ENCODE assay signal across 8 cellular contexts in genomic region chr11:67269401-67270255, GRCh38. TPM values are rescaled to one million over a fixed set of nuclear protein-coding genes. Genes with fewer than 3 reads are reported as not detected.
DNase-seq lines count a peak whose midpoint lies in the region; ATAC-seq, FAIRE-seq and TF ChIP-seq lines count a peak whose summit lies in the region.

No MANE protein-coding gene starts in this region.

- TF ChIP-seq CTCF in fibroblast of villous mesenchyme (IDR thresholded peaks at IDR 0.05; ENCODE audit: insufficient read depth, low read depth, low read length) (no peak), gastrocnemius medialis (IDR thresholded peaks at IDR 0.05 in 4 of 5, conservative IDR thresholded peaks at IDR 0.05 in 1 of 5) (no peak)

- intact Hi-C loops in gastrocnemius medialis (cut with DNase I; ENCODE audit: low total_unique reads) = loop anchor here (5.0 kb wide), 1 partner anchor 33 kb away; the partner anchor contains the start of gene SSH3

- TF ChIP-seq POLR2A in GM12892 (IDR thresholded peaks at IDR 0.05; ENCODE audit: low read depth, low read length) (peak; percentile 35; the same call in 1 of the 2 replicates), gastrocnemius medialis (IDR thresholded peaks at IDR 0.05) (no peak)

- DNase-seq in GM12892 (ENCODE audit: insufficient read length) (no peak), fibroblast of villous mesenchyme (ENCODE audit: low read depth) (no peak), gastrocnemius medialis (no peak), foreskin melanocyte (no peak), iPS-NIHi7 (ENCODE audit: extremely low spot score) (no peak), amygdala (lab: John Stamatoyannopoulos, UW) (no peak)
- DNase-seq in T-helper 2 cell treated with Interferon-gamma antibody and Interleukin-4, amounts not matched to agents 5 μg/mL and 100 μg/mL, for 36 hours (ENCODE audit: low spot score) = no peak

- H3K36me3 ChIP-seq in gastrocnemius medialis = peaks cover 0 to 6% of the 10 kb centered on the region in 2 donors

- no peaks in the 10 kb centered on the region for H3K9me3 Mint-ChIP-seq in T-helper 2 cell treated with Interferon-gamma antibody and Interleukin-4, amounts not matched to agents 5 μg/mL and 100 μg/mL, for 36 hours

- H3K36me3 Mint-ChIP-seq in T-helper 2 cell treated with Interferon-gamma antibody and Interleukin-4, amounts not matched to agents 5 μg/mL and 100 μg/mL, for 36 hours (ENCODE audit: low read depth) = peaks cover 66% of the 10 kb centered on the region

- H3K27ac Mint-ChIP-seq in T-helper 2 cell treated with Interferon-gamma antibody and Interleukin-4, amounts not matched to agents 5 μg/mL and 100 μg/mL, for 36 hours = peak overlapping the region; percentile 95

- no peaks in the 10 kb centered on the region for H3K9me3 ChIP-seq in gastrocnemius medialis

- peaks cover 45% of the 10 kb centered on the region for H3K4me1 Mint-ChIP-seq in T-helper 2 cell treated with Interferon-gamma antibody and Interleukin-4, amounts not matched to agents 5 μg/mL and 100 μg/mL, for 36 hours (ENCODE audit: low read depth)

- H3K4me3 ChIP-seq in fibroblast of villous mesenchyme (ENCODE audit: low read depth, low read length) = peak overlapping the region; percentile 38
- peak overlapping the region; percentile 13 to 29 (median 24) for H3K4me3 ChIP-seq in gastrocnemius medialis

- H3K27me3 Mint-ChIP-seq in T-helper 2 cell treated with Interferon-gamma antibody and Interleukin-4, amounts not matched to agents 5 μg/mL and 100 μg/mL, for 36 hours (ENCODE audit: low read depth) = no peaks in the 10 kb centered on the region

- no peaks in the 10 kb centered on the region for H3K27me3 ChIP-seq in gastrocnemius medialis

- peaks cover 71 to 77% of the 10 kb centered on the region in 2 donors for H3K4me1 ChIP-seq in gastrocnemius medialis

- peak overlapping the region; percentile 24 to 89 (median 54) for H3K27ac ChIP-seq in gastrocnemius medialis

- ATAC-seq in gastrocnemius medialis (no peak), GM18511 (IDR thresholded peaks at IDR 0.05; ENCODE audit: unreplicated experiment) (no peak)

- in situ Hi-C loops in gastrocnemius medialis (cut with MboI; ENCODE audit: low sequenced_read_pairs in 4 of 4) = loop anchor here in 3 of 4 donors (5.0 to 10.0 kb wide), 3 partner anchors 43 to 115 kb away; no protein-coding TSS in a partner anchor

- H3K4me3 Mint-ChIP-seq in T-helper 2 cell treated with Interferon-gamma antibody and Interleukin-4, amounts not matched to agents 5 μg/mL and 100 μg/mL, for 36 hours = peak overlapping the region; percentile 98

- FAIRE-seq in GM12892 (lab: Jason Lieb, UNC) = peak; percentile 77

RNA-seq across cellular contexts. Expression of gene GRK2, which starts 3.4 kb away (rescaled TPM):
- 131 TPM for polyA plus RNA-seq in GM12892 (2012; ENCODE audit: missing spikeins)
- total RNA-seq in fibroblast of villous mesenchyme (24.5 and 33.2 TPM in 2 replicates), gastrocnemius medialis (10 to 100 TPM; 40.2 to 79.8 (median 68.4) TPM)

RNA-seq across cellular contexts. Expression of gene ANKRD13D, which starts 19.5 kb away (rescaled TPM):
- 22.1 TPM for polyA plus RNA-seq in GM12892 (2012; ENCODE audit: missing spikeins)
- total RNA-seq in fibroblast of villous mesenchyme (29.6 and 29.8 TPM in 2 replicates), gastrocnemius medialis (10 to 100 TPM in 1 of 4 donors, 1 to 10 TPM in 3; 5.8 to 10.6 (median 9.7) TPM)

RNA-seq across cellular contexts. Expression of gene SSH3, which starts 33.7 kb away (rescaled TPM):
- 0.30 TPM for polyA plus RNA-seq in GM12892 (2012; ENCODE audit: missing spikeins)
- total RNA-seq in fibroblast of villous mesenchyme (16.1 and 21.2 TPM in 2 replicates), gastrocnemius medialis (10 to 100 TPM in 2 of 4 donors, 1 to 10 TPM in 2; 7.9 to 16.3 (median 11.9) TPM)
